Comparison of ENCODE assay signal across 9 cellular contexts in the genomic region with DNA sequence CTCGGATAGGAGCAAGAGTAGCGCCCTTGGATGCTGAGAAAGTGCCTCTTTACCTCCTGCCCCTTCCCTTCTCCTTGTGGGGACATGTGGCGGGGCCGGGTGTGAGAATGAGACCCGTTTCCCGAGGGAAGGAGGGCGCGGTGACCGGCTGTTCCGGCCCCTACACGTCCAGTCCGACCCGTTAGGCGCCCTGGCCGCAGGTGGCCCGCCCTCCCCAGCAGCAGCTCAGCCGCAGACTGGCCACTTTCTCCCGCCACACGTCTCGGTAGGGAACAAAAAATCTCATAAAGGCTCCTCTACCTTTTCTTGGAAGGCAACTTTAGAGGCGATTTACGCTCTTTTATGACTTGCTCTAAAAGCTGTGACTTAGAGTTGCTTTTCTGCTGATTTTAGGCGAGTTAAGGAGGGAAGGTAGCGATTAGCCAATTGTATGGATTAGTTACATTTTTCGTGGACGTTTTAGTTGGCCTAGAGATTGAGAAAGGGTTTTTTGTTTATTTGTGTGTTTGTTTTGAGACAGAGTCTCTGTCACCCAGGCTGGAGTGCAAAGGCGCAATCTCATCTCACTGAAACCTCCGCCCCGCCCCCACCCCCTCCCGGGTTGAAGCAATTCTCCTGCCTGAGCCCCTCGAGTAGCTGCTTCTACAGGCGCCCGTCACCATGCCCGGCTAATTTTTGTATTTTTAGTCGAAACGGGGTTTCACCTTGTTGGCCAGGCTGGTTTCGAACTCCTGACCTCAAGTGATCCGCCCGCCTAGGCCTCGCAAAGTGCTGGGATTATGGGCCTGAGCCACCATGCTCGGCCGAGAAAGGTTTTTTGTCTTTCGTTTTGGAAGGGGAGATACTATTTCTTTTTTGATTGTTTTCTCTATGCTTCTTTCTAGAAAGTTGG. TPM values are rescaled to one million over a fixed set of nuclear protein-coding genes. Genes with fewer than 3 reads are reported as not detected.
DNase-seq lines count a peak whose midpoint lies in the region; ATAC-seq, FAIRE-seq and TF ChIP-seq lines count a peak whose summit lies in the region.
"Had no signal": no experiment of that assay in that cellular context is flagged by ENCODE, and none has a peak within 500 bp of the region (broad histone marks: within the 10 kb centered on the region; RNA-seq: fewer than 3 reads in every experiment).

No MANE protein-coding gene starts in this region.

- 46 to 49% methylated on average over 40 to 43 of the region's 43 CpGs for WGBS in pancreas, 2 donors

- intact Hi-C loops in pancreas (cut with DNase I) = no loop called here

- TF ChIP-seq CTCF in foreskin keratinocyte (conservative IDR thresholded peaks at IDR 0.05) = no peak
- TF ChIP-seq CTCF in pancreas (IDR thresholded peaks at IDR 0.05) = no peak

- DNase-seq in RKO (ENCODE audit: low spot score) (peak; percentile 38), foreskin keratinocyte (no peak), pancreas (peak in 4 of 6 donors; percentile 45 to 76 (median 60)), OCI-M1 (lab: John Stamatoyannopoulos, UW) (no peak), NCI-H82 treated with DMSO at 0.1 percent for 48 hours (lab: John Stamatoyannopoulos, UW; ENCODE audit: unreplicated experiment) (no peak), NCI-H128 (lab: John Stamatoyannopoulos, UW; ENCODE audit: unreplicated experiment) (no peak)
- no peak for DNase-seq in stimulated activated CD4-positive, alpha-beta T cell treated with anti-CD3 and anti-CD28 coated beads, Interleukin-2, amount 100 ng/mL, for 48 hours

- H3K27me3 ChIP-seq in foreskin keratinocyte (no peaks in the 10 kb centered on the region), pancreas (no peaks in the 10 kb centered on the region)

- no peak for FAIRE-seq in pancreas (lab: Jason Lieb, UNC)

- H3K27ac ChIP-seq in foreskin keratinocyte (peak overlapping the region; percentile 13), pancreas (peak overlapping the region; percentile 81 to 94 (median 86))

- H3K4me3 ChIP-seq in GM08714 (ENCODE audit: low read length) (peak overlapping the region; percentile 76; the same call in 1 of the 2 replicates), pancreas (peak overlapping the region; percentile 55 to 68 (median 62))

- no peaks in the 10 kb centered on the region for H3K9me3 ChIP-seq in pancreas

- no peaks in the 10 kb centered on the region for H3K36me3 ChIP-seq in pancreas

- ATAC-seq in foreskin keratinocyte (no peak), pancreas (peak; percentile 20 to 33 (median 28))

- H3K4me1 ChIP-seq in foreskin keratinocyte = peaks cover 7% of the 10 kb centered on the region
- no peaks in the 10 kb centered on the region for H3K4me1 ChIP-seq in pancreas

RNA-seq across cellular contexts. Expression of a gene that starts 8.3 kb away (rescaled TPM):
- total RNA-seq in foreskin keratinocyte (not detected in 2 replicates), pancreas (under 1 TPM in 1 of 6 donors, not detected in 5; 0.12 TPM)
- polyA plus RNA-seq in foreskin keratinocyte (not detected in 2 replicates), pancreas (under 1 TPM in 1 of 2 donors, not detected in 1; 0.19 TPM)
- total RNA-seq: liver had no signal
- polyA plus RNA-seq: liver had no signal

Comparison
In these comparisons a context has a peak if more than half of its experiments do, and no peak if none do; other contexts are left out.
1. DNase-seq: peak in RKO (single experiment) and pancreas (4 of 6); none in foreskin keratinocyte (0 of 2), OCI-M1 (single experiment), NCI-H82 treated with DMSO at 0.1 percent for 48 hours (single experiment), NCI-H128 (single experiment) and stimulated activated CD4-positive, alpha-beta T cell treated with anti-CD3 and anti-CD28 coated beads, Interleukin-2, amount 100 ng/mL, for 48 hours (0 of 2).